9 cellular contexts compared by ENCODE assay signal in the genomic region with DNA sequence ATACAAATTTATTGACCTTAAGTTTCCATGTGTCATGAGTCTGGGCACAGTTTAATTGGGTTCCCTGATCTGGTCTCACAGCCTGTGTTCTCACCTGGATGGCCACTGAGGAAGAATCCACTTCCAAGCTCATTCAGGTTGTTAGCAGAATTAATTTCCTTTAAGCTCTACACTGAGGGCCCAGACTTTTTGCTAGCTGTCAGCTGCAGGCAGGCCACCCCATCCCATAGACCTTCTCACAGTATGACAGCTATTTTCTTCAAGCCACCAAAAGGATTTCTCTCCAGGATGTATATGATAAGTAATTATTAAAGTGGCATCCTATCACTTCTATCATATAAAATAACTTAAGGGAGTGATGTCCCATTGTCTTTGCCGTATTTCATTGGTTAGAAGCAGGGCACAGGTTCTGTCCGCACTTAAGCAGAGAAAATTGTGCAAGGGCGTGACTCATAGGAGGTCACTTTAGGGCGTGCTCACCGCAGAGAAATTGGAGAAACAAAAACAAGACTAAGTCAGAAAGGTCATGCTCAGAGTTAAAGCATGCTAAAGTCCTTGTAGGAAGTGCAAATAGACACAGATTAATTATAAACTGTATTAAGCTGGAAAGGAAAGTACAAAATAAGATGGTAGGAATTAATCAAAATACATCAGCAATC.
A peak's percentile ranks its signal among the peaks of the same experiment; 100 is the strongest.
DNase-seq lines count a peak whose midpoint lies in the region; ATAC-seq and TF ChIP-seq lines count a peak whose summit lies in the region.
"Had no signal": no experiment of that assay in that cellular context is flagged by ENCODE, and none has a peak within 500 bp of the region (broad histone marks: within the 10 kb centered on the region; RNA-seq: fewer than 3 reads in every experiment).

No MANE protein-coding gene starts in this region.

- peaks cover 40% of the 10 kb centered on the region for H3K4me1 Mint-ChIP-seq in dendritic cell treated with granulocyte-macrophage colony-stimulating factor and Interleukin-4, amounts not matched to agents 40 ng/mL and 50 ng/mL, for 4 days (ENCODE audit: low read depth)
- H3K4me1 Mint-ChIP-seq in naive thymus-derived CD4-positive, alpha-beta T cell: peaks cover 0 to 4% (median 0%) of the 10 kb centered on the region in 7 donors
- no peaks in the 10 kb centered on the region for H3K4me1 Mint-ChIP-seq in CD4-positive, alpha-beta T cell (ENCODE audit: low read depth)

- CTCF ChIA-PET in naive thymus-derived CD4-positive, alpha-beta T cell (lab: Charles Lee): no interaction called here
- CTCF ChIA-PET in CD4-positive, alpha-beta T cell (lab: Charles Lee): no interaction called here

- intact Hi-C loops in dendritic cell treated with granulocyte-macrophage colony-stimulating factor and Interleukin-4, amounts not matched to agents 40 ng/mL and 50 ng/mL, for 4 days (cut with micrococcal nuclease): loop anchor here (10.0 kb wide), 1 partner anchor 56 kb away; no protein-coding TSS in a partner anchor
- intact Hi-C loops in naive thymus-derived CD4-positive, alpha-beta T cell (cut with micrococcal nuclease): no loop called here
- intact Hi-C loops in CD4-positive, alpha-beta T cell (cut with DNase I, micrococcal nuclease): no loop called here

- H3K9me3 Mint-ChIP-seq in dendritic cell treated with granulocyte-macrophage colony-stimulating factor and Interleukin-4, amounts not matched to agents 40 ng/mL and 50 ng/mL, for 4 days: no peaks in the 10 kb centered on the region
- peaks cover 0 to 3% (median 0%) of the 10 kb centered on the region in 11 donors for H3K9me3 Mint-ChIP-seq in naive thymus-derived CD4-positive, alpha-beta T cell
- H3K9me3 Mint-ChIP-seq in CD4-positive, alpha-beta T cell: no peaks in the 10 kb centered on the region

- H3K27me3 ChIP-seq in naive thymus-derived CD4-positive, alpha-beta T cell (ENCODE audit: control insufficient read depth in 2 of 2, insufficient read depth in 2 of 2, low read length in 2 of 2): no peaks in the 10 kb centered on the region
- H3K27me3 ChIP-seq in CD4-positive, alpha-beta T cell (ENCODE audit: control insufficient read depth, insufficient read depth, low read length): no peaks in the 10 kb centered on the region

- no peaks in the 10 kb centered on the region for H3K36me3 Mint-ChIP-seq in dendritic cell treated with granulocyte-macrophage colony-stimulating factor and Interleukin-4, amounts not matched to agents 40 ng/mL and 50 ng/mL, for 4 days (ENCODE audit: low read depth)
- H3K36me3 Mint-ChIP-seq in naive thymus-derived CD4-positive, alpha-beta T cell: no peaks in the 10 kb centered on the region
- H3K36me3 Mint-ChIP-seq in CD4-positive, alpha-beta T cell (ENCODE audit: low read depth): no peaks in the 10 kb centered on the region

- peak overlapping the region; percentile 68 for H3K27ac Mint-ChIP-seq in dendritic cell treated with granulocyte-macrophage colony-stimulating factor and Interleukin-4, amounts not matched to agents 40 ng/mL and 50 ng/mL, for 4 days
- no peak overlapping the region for H3K27ac Mint-ChIP-seq in naive thymus-derived CD4-positive, alpha-beta T cell
- H3K27ac Mint-ChIP-seq in CD4-positive, alpha-beta T cell: no peak overlapping the region

- no peaks in the 10 kb centered on the region for H3K9me3 ChIP-seq in naive thymus-derived CD4-positive, alpha-beta T cell (ENCODE audit: control insufficient read depth in 2 of 3, low read length in 3 of 3)
- no peaks in the 10 kb centered on the region for H3K9me3 ChIP-seq in CD4-positive, alpha-beta T cell (ENCODE audit: control insufficient read depth, low read length)

- no peaks in the 10 kb centered on the region for H3K27me3 Mint-ChIP-seq in dendritic cell treated with granulocyte-macrophage colony-stimulating factor and Interleukin-4, amounts not matched to agents 40 ng/mL and 50 ng/mL, for 4 days
- peaks cover 0 to 28% (median 15%) of the 10 kb centered on the region in 5 donors for H3K27me3 Mint-ChIP-seq in naive thymus-derived CD4-positive, alpha-beta T cell
- H3K27me3 Mint-ChIP-seq in CD4-positive, alpha-beta T cell: no peaks in the 10 kb centered on the region

- H3K27ac ChIP-seq in naive thymus-derived CD4-positive, alpha-beta T cell (ENCODE audit: low read depth, low read length): no peak overlapping the region
- no peak overlapping the region for H3K27ac ChIP-seq in CD4-positive, alpha-beta T cell (ENCODE audit: low read depth, low read length)

- no peak overlapping the region for H3K4me3 ChIP-seq in naive thymus-derived CD4-positive, alpha-beta T cell (ENCODE audit: low read length)

- DNase-seq in CD1c-positive myeloid dendritic cell (ENCODE audit: extremely low spot score): peak; percentile 89
- DNase-seq in NOMO-1 treated with DMSO at 0.1 percent for 48 hours (lab: John Stamatoyannopoulos, UW; ENCODE audit: unreplicated experiment): peak; percentile 96
- DNase-seq in naive thymus-derived CD4-positive, alpha-beta T cell: no peak
- no peak for DNase-seq in activated CD8-positive, alpha-beta memory T cell treated with anti-CD3 and anti-CD28 coated beads, Interleukin-2, amount 50 U/mL, for 4 hours
- no peak for DNase-seq in iPS-NIHi7 (ENCODE audit: extremely low spot score)
- no peak for DNase-seq in CD4-positive, alpha-beta T cell
- DNase-seq: substantia nigra had no signal

- TF ChIP-seq CTCF in CD4-positive, alpha-beta T cell (IDR thresholded peaks at IDR 0.05): no peak

- peak; percentile 85 for ATAC-seq in naive thymus-derived CD4-positive, alpha-beta T cell
- ATAC-seq in activated CD4-positive, CD25-positive, alpha-beta regulatory T cell treated with anti-CD3 and anti-CD28 coated beads, Interleukin-2, amount 50 U/mL, for 24 hours: no peak
- no peak for ATAC-seq in CD4-positive, alpha-beta T cell (ENCODE audit: poor library complexity)

- no peak overlapping the region for H3K4me3 Mint-ChIP-seq in dendritic cell treated with granulocyte-macrophage colony-stimulating factor and Interleukin-4, amounts not matched to agents 40 ng/mL and 50 ng/mL, for 4 days
- no peak overlapping the region for H3K4me3 Mint-ChIP-seq in naive thymus-derived CD4-positive, alpha-beta T cell
- no peak overlapping the region for H3K4me3 Mint-ChIP-seq in CD4-positive, alpha-beta T cell

- H3K4me1 ChIP-seq in naive thymus-derived CD4-positive, alpha-beta T cell (ENCODE audit: control insufficient read depth in 2 of 2, insufficient read depth in 2 of 2, low read length in 2 of 2): no peaks in the 10 kb centered on the region

- POLR2A ChIA-PET in naive thymus-derived CD4-positive, alpha-beta T cell (lab: Charles Lee): no interaction called here
- POLR2A ChIA-PET in CD4-positive, alpha-beta T cell (lab: Charles Lee): no interaction called here

- no peaks in the 10 kb centered on the region for H3K36me3 ChIP-seq in naive thymus-derived CD4-positive, alpha-beta T cell (ENCODE audit: control insufficient read depth in 2 of 3, insufficient read depth in 3 of 3, low read length in 3 of 3)

Comparison
In these comparisons a context has a peak if more than half of its experiments do, and no peak if none do; other contexts are left out.
1. DNase-seq: peak in CD1c-positive myeloid dendritic cell (single experiment) and NOMO-1 treated with DMSO at 0.1 percent for 48 hours (single experiment); none in naive thymus-derived CD4-positive, alpha-beta T cell (0 of 9), activated CD8-positive, alpha-beta memory T cell treated with anti-CD3 and anti-CD28 coated beads, Interleukin-2, amount 50 U/mL, for 4 hours (single experiment), iPS-NIHi7 (single experiment) and CD4-positive, alpha-beta T cell (0 of 10).